In the genomic region with DNA sequence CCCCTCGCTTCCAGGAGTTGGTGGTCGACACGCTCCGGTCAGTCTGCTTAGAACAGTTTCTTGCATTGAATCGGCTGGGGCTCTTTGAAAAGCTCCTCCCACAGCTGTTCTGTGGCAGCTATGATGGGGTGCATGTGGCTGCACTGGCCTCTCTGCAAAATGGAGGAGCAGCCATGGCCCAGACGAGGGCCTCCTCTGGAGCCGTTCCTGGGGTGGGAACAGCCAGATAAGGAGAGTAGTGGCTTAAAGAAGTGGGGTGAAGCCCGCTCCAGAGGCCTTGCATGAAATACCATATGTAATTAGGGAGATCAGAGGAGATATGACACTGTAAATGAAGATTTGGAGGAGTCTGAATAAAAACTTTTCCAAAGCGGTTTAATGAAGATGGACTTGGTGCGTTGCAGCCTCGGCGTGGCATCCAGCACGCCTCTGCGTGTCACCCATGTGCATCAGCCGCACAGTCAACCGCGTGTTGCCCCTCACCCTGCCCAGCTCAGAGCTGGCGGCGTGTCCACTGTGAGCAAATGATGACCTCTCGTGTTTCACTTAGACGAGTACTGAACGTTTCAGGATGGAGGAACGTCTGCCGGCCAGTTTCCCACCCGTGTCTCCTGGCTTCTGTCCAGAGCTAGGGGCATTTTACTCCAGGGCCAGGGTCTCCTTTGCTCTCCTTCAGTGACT, we compare ENCODE assay signal across 14 cellular contexts.
DNase-seq lines count a peak whose midpoint lies in the region; ATAC-seq and TF ChIP-seq lines count a peak whose summit lies in the region.
"Had no signal": no experiment of that assay in that cellular context is flagged by ENCODE, and none has a peak within 500 bp of the region (broad histone marks: within the 10 kb centered on the region; RNA-seq: fewer than 3 reads in every experiment).

No MANE protein-coding gene starts in this region.

- no peak for ATAC-seq in lower lobe of right lung

- no peak for TF ChIP-seq POLR2A in spleen (IDR thresholded peaks at IDR 0.05)

- DNase-seq in right atrium auricular region (ENCODE audit: low spot score) = peak; percentile 30
- no peak for DNase-seq in left ventricle myocardium inferior
- DNase-seq in lower lobe of right lung = peak; percentile 19
- peak; percentile 60 for DNase-seq in spleen
- DNase-seq in epidermal melanocyte (ENCODE audit: insufficient read length, low spot score) = no peak
- DNase-seq in H4 (ENCODE audit: low spot score) = no peak
- no peak for DNase-seq in WERI-Rb-1
- DNase-seq: C1 segment of cervical spinal cord; Calu3; CD4-positive, alpha-beta T cell; DMS 273 treated with DMSO at 0.1 percent for 48 hours; DMS79; GM23248 had no signal

- H3K27me3 ChIP-seq in right atrium auricular region = no peaks in the 10 kb centered on the region
- peaks cover 53% of the 10 kb centered on the region for H3K27me3 ChIP-seq in left ventricle myocardium inferior (ENCODE audit: low read depth)
- H3K27me3 ChIP-seq in lower lobe of right lung (ENCODE audit: low read depth) = peaks cover 16% of the 10 kb centered on the region
- H3K27me3 ChIP-seq in spleen (replicated peaks in 1 of 7) = peaks cover 0 to 60% (median 3%) of the 10 kb centered on the region in 7 donors
- H3K27me3 ChIP-seq in WERI-Rb-1 (ENCODE audit: insufficient read depth, low read depth, severe bottlenecking) = peaks cover 94% of the 10 kb centered on the region

- no peak for TF ChIP-seq CTCF in right atrium auricular region (IDR thresholded peaks at IDR 0.05)
- no peak for TF ChIP-seq CTCF in left ventricle myocardium inferior (IDR thresholded peaks at IDR 0.05; ENCODE audit: borderline replicate concordance)
- TF ChIP-seq CTCF in lower lobe of right lung (IDR thresholded peaks at IDR 0.05) = no peak
- no peak for TF ChIP-seq CTCF in spleen (IDR thresholded peaks at IDR 0.05 in 8 of 11, conservative IDR thresholded peaks at IDR 0.05 in 3 of 11)
- no peak for TF ChIP-seq CTCF in WERI-Rb-1 (IDR thresholded peaks at IDR 0.05; ENCODE audit: low read depth, low read length)

- H3K36me3 ChIP-seq in right atrium auricular region (no peaks in the 10 kb centered on the region), left ventricle myocardium inferior (no peaks in the 10 kb centered on the region), lower lobe of right lung (no peaks in the 10 kb centered on the region), spleen (no peaks in the 10 kb centered on the region), WERI-Rb-1 (no peaks in the 10 kb centered on the region)
- H3K36me3 ChIP-seq: HAP-1 had no signal

- 78 to 86% (median 85%) methylated on average over 22 to 25 of the region's 25 CpGs for WGBS in spleen, 5 donors

- intact Hi-C loops in left ventricle myocardium inferior (cut with micrococcal nuclease) (no loop called here), lower lobe of right lung (cut with DNase I) (no loop called here), spleen (cut with DNase I; ENCODE audit: low total_unique reads) (no loop called here)

- no peaks in the 10 kb centered on the region for H3K9me3 ChIP-seq in right atrium auricular region
- H3K9me3 ChIP-seq in left ventricle myocardium inferior (replicated peaks) = no peaks in the 10 kb centered on the region
- H3K9me3 ChIP-seq in lower lobe of right lung = no peaks in the 10 kb centered on the region
- H3K9me3 ChIP-seq in spleen = no peaks in the 10 kb centered on the region
- peaks cover 10% of the 10 kb centered on the region for H3K9me3 ChIP-seq in WERI-Rb-1 (ENCODE audit: severe bottlenecking)
- H3K9me3 ChIP-seq: HAP-1 had no signal

- H3K4me1 ChIP-seq in right atrium auricular region (no peaks in the 10 kb centered on the region), left ventricle myocardium inferior (no peaks in the 10 kb centered on the region), lower lobe of right lung (no peaks in the 10 kb centered on the region), spleen (no peaks in the 10 kb centered on the region)
- H3K4me1 ChIP-seq: HAP-1 had no signal

- H3K27ac ChIP-seq in right atrium auricular region = no peak overlapping the region
- no peak overlapping the region for H3K27ac ChIP-seq in left ventricle myocardium inferior (replicated peaks)
- no peak overlapping the region for H3K27ac ChIP-seq in lower lobe of right lung
- H3K27ac ChIP-seq in spleen = no peak overlapping the region
- no peak overlapping the region for H3K27ac ChIP-seq in WERI-Rb-1
- H3K27ac ChIP-seq: GM23248 had no signal

- H3K4me3 ChIP-seq in right atrium auricular region = no peak overlapping the region
- H3K4me3 ChIP-seq in left ventricle myocardium inferior = no peak overlapping the region
- H3K4me3 ChIP-seq in lower lobe of right lung = no peak overlapping the region
- no peak overlapping the region for H3K4me3 ChIP-seq in spleen
- H3K4me3 ChIP-seq in WERI-Rb-1 (ENCODE audit: low read depth, low read length) = no peak overlapping the region
- H3K4me3 ChIP-seq: GM23248, HAP-1 had no signal

Comparison
In these comparisons a context has a peak if more than half of its experiments do, and no peak if none do; other contexts are left out.
1. DNase-seq: peak in right atrium auricular region (single experiment), lower lobe of right lung (single experiment) and spleen (single experiment); none in left ventricle myocardium inferior (single experiment), epidermal melanocyte (single experiment), H4 (single experiment) and WERI-Rb-1 (single experiment).